ENCODE assay signal across 16 cellular contexts in the genomic region with DNA sequence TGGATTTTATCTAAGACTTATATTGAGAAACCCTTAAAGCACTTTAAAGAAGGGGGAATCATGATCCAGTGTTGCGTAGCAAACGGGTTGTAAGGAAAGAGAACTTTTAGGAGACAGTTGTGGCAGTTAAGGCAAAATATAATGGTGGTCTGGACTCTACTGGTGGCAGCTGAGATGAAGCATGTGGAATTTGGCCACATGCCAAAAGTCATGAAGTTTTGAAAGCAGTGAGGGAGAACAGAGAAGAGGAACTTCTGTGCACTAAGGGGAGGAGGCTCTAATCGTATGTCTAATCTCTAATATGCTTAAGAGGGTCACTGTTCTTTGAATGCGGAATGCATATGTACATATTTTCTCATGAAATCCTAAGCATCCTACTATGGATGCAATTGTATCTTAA.
A peak's percentile ranks its signal among the peaks of the same experiment; 100 is the strongest.
DNase-seq lines count a peak whose midpoint lies in the region.
"Had no signal": no experiment of that assay in that cellular context is flagged by ENCODE, and none has a peak within 500 bp of the region (broad histone marks: within the 10 kb centered on the region; RNA-seq: fewer than 3 reads in every experiment).

No MANE protein-coding gene starts in this region.

- DNase-seq in DMS 273 (lab: John Stamatoyannopoulos, UW; ENCODE audit: unreplicated experiment) (peak; percentile 14), DMS 273 treated with DMSO at 0.1 percent for 48 hours (lab: John Stamatoyannopoulos, UW) (no peak), KBM-7 (peak; percentile 40), OCI-M1 (lab: John Stamatoyannopoulos, UW) (peak; percentile 71), left kidney (ENCODE audit: low read depth, low spot score) (peak; percentile 34), globus pallidus (ENCODE audit: low spot score) (no peak), SHP77 treated with DMSO at 0.1 percent for 48 hours (lab: John Stamatoyannopoulos, UW) (no peak)
- no peak for DNase-seq in stimulated activated CD4-positive, alpha-beta T cell treated with anti-CD3 and anti-CD28 coated beads, Interleukin-4, amount 100 ng/mL, for 1 hour
- DNase-seq: 8988T; activated CD4-positive, alpha-beta T cell treated with anti-CD3 and anti-CD28 coated beads, Interleukin-2, amount 10 ng/mL, durations not matched to agents 24 days and 14 days; activated naive CD4-positive, alpha-beta T cell treated with anti-CD3 and anti-CD28 coated beads for 36 hours; activated T-cell treated with anti-CD3 and anti-CD28 coated beads for 4 hours; cortex of kidney; gastrocnemius medialis; pancreas; trophoblast cell had no signal

- in situ Hi-C loops in KBM-7 (cut with MboI; ENCODE audit: low pct_unique_long_range_greater_than_20kb, low sequenced_read_pairs) = no loop called here

Comparison
In these comparisons a context has a peak if more than half of its experiments do, and no peak if none do; other contexts are left out.
1. DNase-seq: peak in DMS 273 (single experiment), KBM-7 (single experiment), OCI-M1 (single experiment) and left kidney (single experiment); none in DMS 273 treated with DMSO at 0.1 percent for 48 hours (single experiment), globus pallidus (single experiment), SHP77 treated with DMSO at 0.1 percent for 48 hours (single experiment) and stimulated activated CD4-positive, alpha-beta T cell treated with anti-CD3 and anti-CD28 coated beads, Interleukin-4, amount 100 ng/mL, for 1 hour (single experiment).